In genomic region chr11:46537851-46538295, GRCh38 we compare ENCODE assay signal across 8 cellular contexts. TPM values are rescaled to one million over a fixed set of nuclear protein-coding genes. Genes with fewer than 3 reads are reported as not detected.
DNase-seq lines count a peak whose midpoint lies in the region; ATAC-seq, FAIRE-seq and TF ChIP-seq lines count a peak whose summit lies in the region.

No MANE protein-coding gene starts in this region.

- ATAC-seq in HG02870 (IDR thresholded peaks at IDR 0.05; ENCODE audit: unreplicated experiment) (peak; percentile 47), activated B cell treated with CpG ODN at 0.5 μM for 24 hours (ENCODE audit: low read depth) (peak; percentile 68)

- DNase-seq in Calu3 (peak; percentile 71), NCI-H226 (peak; percentile 51), activated B cell treated with CpG ODN at 0.5 μM for 24 hours (no peak), kidney (no peak), OCI-M2 (lab: John Stamatoyannopoulos, UW; ENCODE audit: unreplicated experiment) (no peak)
- peak; percentile 55 for DNase-seq in central memory CD4-positive, alpha-beta T cell
- peak; percentile 33 for DNase-seq in stimulated activated CD4-positive, alpha-beta T cell treated with anti-CD3 and anti-CD28 coated beads, Interleukin-2, amount 100 ng/mL, for 4 hours (ENCODE audit: low read depth)

- H3K4me1 ChIP-seq in kidney (ENCODE audit: control insufficient read depth in 1 of 2, insufficient read depth in 1 of 2, low read depth in 1 of 2, low read length in 2 of 2): peaks cover 0 to 7% of the 10 kb centered on the region in 2 donors

- POLR2A ChIA-PET in activated B cell treated with CpG ODN at 0.5 μM for 24 hours (lab: Charles Lee): no interaction called here

- H3K4me3 Mint-ChIP-seq in Calu3 (ENCODE audit: low read depth, unreplicated experiment) (no peak overlapping the region), activated B cell treated with CpG ODN at 0.5 μM for 24 hours (no peak overlapping the region)

- BruUV-seq in Calu3 (replicated peaks; lab: Mats Ljungman, UMichigan): no TSS peak

- H3K36me3 ChIP-seq in kidney (ENCODE audit: control insufficient read depth in 1 of 2, insufficient read depth in 2 of 2, low read length in 2 of 2): peaks cover 11 to 24% of the 10 kb centered on the region in 2 donors

- peaks cover 27% of the 10 kb centered on the region for H3K4me1 Mint-ChIP-seq in Calu3 (ENCODE audit: low read depth, unreplicated experiment)
- peaks cover 13% of the 10 kb centered on the region for H3K4me1 Mint-ChIP-seq in activated B cell treated with CpG ODN at 0.5 μM for 24 hours

- H3K27me3 Mint-ChIP-seq in Calu3 (ENCODE audit: unreplicated experiment) (no peaks in the 10 kb centered on the region), activated B cell treated with CpG ODN at 0.5 μM for 24 hours (no peaks in the 10 kb centered on the region)

- H3K9me3 ChIP-seq in kidney (ENCODE audit: control insufficient read depth in 1 of 2, low read length in 2 of 2): no peaks in the 10 kb centered on the region

- H3K36me3 Mint-ChIP-seq in Calu3 (ENCODE audit: insufficient read depth, unreplicated experiment) (peaks cover 16% of the 10 kb centered on the region), activated B cell treated with CpG ODN at 0.5 μM for 24 hours (ENCODE audit: low read depth) (peaks cover 41% of the 10 kb centered on the region)

- no peak overlapping the region for H3K27ac ChIP-seq in kidney (ENCODE audit: low read depth in 2 of 2, low read length in 2 of 2)

- CTCF ChIA-PET in Calu3 (lab: Charles Lee): interaction anchor here (0.8 kb wide), 1 partner anchor 17 kb away, joined by 3 read pairs; no protein-coding TSS in a partner anchor
- CTCF ChIA-PET in activated B cell treated with CpG ODN at 0.5 μM for 24 hours (lab: Charles Lee): interaction anchor here (1.5 to 2.7 kb wide), 3 partner anchors 9 to 48 kb away, joined by 3 to 7 read pairs (median 4); no protein-coding TSS in a partner anchor

- H3K27ac Mint-ChIP-seq in Calu3 (ENCODE audit: unreplicated experiment) (no peak overlapping the region), activated B cell treated with CpG ODN at 0.5 μM for 24 hours (no peak overlapping the region)

- TF ChIP-seq CTCF in Calu3 (IDR thresholded peaks at IDR 0.05; ENCODE audit: unreplicated experiment) (peak; percentile 69), activated B cell treated with CpG ODN at 0.5 μM for 24 hours (IDR thresholded peaks at IDR 0.05) (no peak), kidney (IDR thresholded peaks at IDR 0.05; ENCODE audit: borderline replicate concordance, extremely low read depth, insufficient read depth) (peak; percentile 88)

- H3K9me3 Mint-ChIP-seq in Calu3 (ENCODE audit: low read depth, unreplicated experiment): no peaks in the 10 kb centered on the region
- no peaks in the 10 kb centered on the region for H3K9me3 Mint-ChIP-seq in activated B cell treated with CpG ODN at 0.5 μM for 24 hours

- no peak overlapping the region for H3K4me3 ChIP-seq in kidney (ENCODE audit: low read length in 2 of 2)

- no peak for FAIRE-seq in kidney (lab: Jason Lieb, UNC)

- H3K9ac ChIP-seq in kidney (ENCODE audit: low read length in 2 of 2): no peak overlapping the region

- intact Hi-C loops in Calu3 (cut with micrococcal nuclease; ENCODE audit: unreplicated experiment): loop anchor here (5.0 to 10.0 kb wide), 3 partner anchors 46 to 293 kb away; no protein-coding TSS in a partner anchor
- intact Hi-C loops in activated B cell treated with CpG ODN at 0.5 μM for 24 hours (cut with micrococcal nuclease): loop anchor here (1.0 to 5.0 kb wide), 3 partner anchors 47 to 191 kb away; partner anchors contain the start of gene DGKZ
- intact Hi-C loops in kidney (cut with DNase I): loop anchor here (10.0 kb wide), 1 partner anchor 153 kb away; the partner anchor contains the start of gene MDK

RNA-seq across cellular contexts. Expression of gene AMBRA1, which starts 56.0 kb away (rescaled TPM):
- total RNA-seq in Calu3 (2022): 35.0 and 42.2 TPM in 2 replicates
- 35.5 and 39.1 TPM in 2 replicates for total RNA-seq in activated B cell treated with CpG ODN at 0.5 μM for 24 hours
- 32.6 TPM for total RNA-seq in kidney
- 8.0 TPM for polyA plus RNA-seq in kidney (ENCODE audit: insufficient read depth, low read depth, low replicate concordance)

Comparison
In these comparisons a context has a peak if more than half of its experiments do, and no peak if none do; other contexts are left out.
1. DNase-seq: peak in Calu3 (single experiment), NCI-H226 (single experiment), central memory CD4-positive, alpha-beta T cell (single experiment) and stimulated activated CD4-positive, alpha-beta T cell treated with anti-CD3 and anti-CD28 coated beads, Interleukin-2, amount 100 ng/mL, for 4 hours (single experiment); none in activated B cell treated with CpG ODN at 0.5 μM for 24 hours (single experiment), kidney (single experiment) and OCI-M2 (single experiment).